ENCODE assay signal across 24 cellular contexts in the genomic region with DNA sequence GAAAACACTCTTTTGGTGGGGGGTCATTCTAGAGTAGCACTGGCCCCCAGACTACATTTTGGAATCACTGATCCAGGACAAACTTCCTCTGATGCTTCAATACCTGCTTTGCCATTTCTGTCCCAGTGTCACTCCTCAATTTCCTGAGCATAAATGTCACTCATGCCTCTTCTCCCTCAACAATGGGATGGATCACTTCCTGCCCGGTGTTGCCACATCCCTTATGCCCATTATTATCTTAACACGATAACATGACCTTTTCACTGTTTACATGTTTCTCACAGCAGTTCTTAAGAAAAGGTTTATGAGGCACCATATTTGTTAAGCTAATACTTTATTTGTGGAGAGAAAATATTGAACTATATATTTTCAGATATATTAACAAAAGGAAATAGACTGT. TPM values are rescaled to one million over a fixed set of nuclear protein-coding genes. Genes with fewer than 3 reads are reported as not detected.
"Had no signal": no experiment of that assay in that cellular context is flagged by ENCODE, and none has a peak within 500 bp of the region (broad histone marks: within the 10 kb centered on the region; RNA-seq: fewer than 3 reads in every experiment).

No MANE protein-coding gene starts in this region.

- H3K27ac ChIP-seq: heart left ventricle, neural progenitor cell, ovary had no signal

- DNase-seq: effector CD4-positive, alpha-beta T cell; endodermal cell; heart left ventricle; hypothalamus; kidney glomerular epithelial cell; natural killer cell; nucleus accumbens; ovary; right cardiac atrium; small intestine; stimulated activated CD4-positive, alpha-beta T cell treated with anti-CD3 and anti-CD28 coated beads, Interleukin-12 subunit alpha, Interleukin-12 subunit beta, amount 100 ng/mL, for 4 hours; stimulated activated naive CD4-positive, alpha-beta T cell treated with Interleukin-2 at 50 U/mL for 16 hours; trophoblast cell had no signal

- H3K4me3 ChIP-seq: heart left ventricle, neural progenitor cell, ovary had no signal

- H2AFZ ChIP-seq: neural progenitor cell had no signal

- H3K27me3 ChIP-seq: neural progenitor cell, ovary had no signal

- H3K36me3 ChIP-seq: heart left ventricle, neural progenitor cell, ovary had no signal

- FAIRE-seq: colon, islet of Langerhans, small intestine had no signal

- H3K9ac ChIP-seq: neural progenitor cell had no signal

- H3K4me2 ChIP-seq: neural progenitor cell had no signal

- H3K9me3 ChIP-seq: ovary had no signal

- H3K4me1 ChIP-seq: heart left ventricle, neural progenitor cell had no signal

- ATAC-seq: esophagus mucosa, heart left ventricle, left lobe of liver, natural killer cell, right cardiac atrium had no signal

RNA-seq across cellular contexts. Expression of a gene that starts 3.9 kb away (rescaled TPM):
- total RNA-seq: esophagus mucosa, fibroblast of lung, frontal cortex, glomerular endothelial cell, lower leg skin, mesothelial cell of epicardium, myocyte, natural killer cell had no signal
- polyA plus RNA-seq: fibroblast of lung had no signal

RNA-seq across cellular contexts. Expression of a gene that starts 26.2 kb away (rescaled TPM):
- total RNA-seq: fibroblast of lung, frontal cortex, glomerular endothelial cell, mesothelial cell of epicardium, myocyte had no signal
- polyA plus RNA-seq: fibroblast of lung had no signal
